1 cellular context compared by ENCODE assay signal in genomic region chr20:51528263-51529026, GRCh38.
TF ChIP-seq lines count a peak whose summit lies in the region.

No MANE protein-coding gene starts in this region.

TF ChIP-seq in GM12878, 131 proteins besides CTCF, POLR2A, EP300 and RAD21 (continued from another document):
- TF ChIP-seq PRDM15 (CRISPR knock-in tag; IDR thresholded peaks at IDR 0.05): no peak
- no peak for TF ChIP-seq ZNF274 (IDR thresholded peaks at IDR 0.05; ENCODE audit: insufficient read depth, insufficient read length)
- TF ChIP-seq RELA (IDR thresholded peaks at IDR 0.05; ENCODE audit: borderline replicate concordance, partially characterized antibody): no peak
- TF ChIP-seq IKZF2 (IDR thresholded peaks at IDR 0.05): peak; percentile 20 to 46; a peak in 2 of 4 replicates
- TF ChIP-seq FOS (IDR thresholded peaks at IDR 0.05; ENCODE audit: borderline replicate concordance, extremely low read depth, insufficient read length): no peak
- TF ChIP-seq ZNF687 (IDR thresholded peaks at IDR 0.05): no peak
- TF ChIP-seq ZZZ3 (IDR thresholded peaks at IDR 0.05; ENCODE audit: control insufficient read depth, insufficient read length, low read depth): no peak
- peak; percentile 95 for TF ChIP-seq PAX8 (IDR thresholded peaks at IDR 0.05)
- peak in 1 of 2 experiments; percentile 34; a peak in 1 of 3 replicates for TF ChIP-seq EGR1 (IDR thresholded peaks at IDR 0.05; ENCODE audit: borderline replicate concordance in 1 of 2, low read depth in 2 of 2, low read length in 2 of 2)
- TF ChIP-seq HSF1 (IDR thresholded peaks at IDR 0.05; ENCODE audit: low read depth, low read length): no peak
- TF ChIP-seq CBX5 (IDR thresholded peaks at IDR 0.05; ENCODE audit: low read depth): no peak
